In genomic region chr19:45717131-45717982, GRCh38 we compare ENCODE assay signal across 1 cellular context.
TF ChIP-seq lines count a peak whose summit lies in the region.

No MANE protein-coding gene starts in this region.

TF ChIP-seq in HepG2, 621 proteins besides CTCF, POLR2A, EP300 and RAD21 (continued from another document and continues in another):
- TF ChIP-seq, protein P1, sequence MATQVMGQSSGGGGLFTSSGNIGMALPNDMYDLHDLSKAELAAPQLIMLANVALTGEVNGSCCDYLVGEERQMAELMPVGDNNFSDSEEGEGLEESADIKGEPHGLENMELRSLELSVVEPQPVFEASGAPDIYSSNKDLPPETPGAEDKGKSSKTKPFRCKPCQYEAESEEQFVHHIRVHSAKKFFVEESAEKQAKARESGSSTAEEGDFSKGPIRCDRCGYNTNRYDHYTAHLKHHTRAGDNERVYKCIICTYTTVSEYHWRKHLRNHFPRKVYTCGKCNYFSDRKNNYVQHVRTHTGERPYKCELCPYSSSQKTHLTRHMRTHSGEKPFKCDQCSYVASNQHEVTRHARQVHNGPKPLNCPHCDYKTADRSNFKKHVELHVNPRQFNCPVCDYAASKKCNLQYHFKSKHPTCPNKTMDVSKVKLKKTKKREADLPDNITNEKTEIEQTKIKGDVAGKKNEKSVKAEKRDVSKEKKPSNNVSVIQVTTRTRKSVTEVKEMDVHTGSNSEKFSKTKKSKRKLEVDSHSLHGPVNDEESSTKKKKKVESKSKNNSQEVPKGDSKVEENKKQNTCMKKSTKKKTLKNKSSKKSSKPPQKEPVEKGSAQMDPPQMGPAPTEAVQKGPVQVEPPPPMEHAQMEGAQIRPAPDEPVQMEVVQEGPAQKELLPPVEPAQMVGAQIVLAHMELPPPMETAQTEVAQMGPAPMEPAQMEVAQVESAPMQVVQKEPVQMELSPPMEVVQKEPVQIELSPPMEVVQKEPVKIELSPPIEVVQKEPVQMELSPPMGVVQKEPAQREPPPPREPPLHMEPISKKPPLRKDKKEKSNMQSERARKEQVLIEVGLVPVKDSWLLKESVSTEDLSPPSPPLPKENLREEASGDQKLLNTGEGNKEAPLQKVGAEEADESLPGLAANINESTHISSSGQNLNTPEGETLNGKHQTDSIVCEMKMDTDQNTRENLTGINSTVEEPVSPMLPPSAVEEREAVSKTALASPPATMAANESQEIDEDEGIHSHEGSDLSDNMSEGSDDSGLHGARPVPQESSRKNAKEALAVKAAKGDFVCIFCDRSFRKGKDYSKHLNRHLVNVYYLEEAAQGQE (IDR thresholded peaks at IDR 0.05; ENCODE audit: borderline replicate concordance in 1 of 2, low read depth in 1 of 2, low read length in 2 of 2), result no peak
- TF ChIP-seq SCMH1 (CRISPR knock-in tag; IDR thresholded peaks at IDR 0.05; ENCODE audit: borderline replicate concordance) (no peak), HMGXB3 (CRISPR knock-in tag; IDR thresholded peaks at IDR 0.05; ENCODE audit: borderline replicate concordance) (peak; percentile 99), PLRG1 (conservative IDR thresholded peaks at IDR 0.05) (no peak), MAFK (conservative IDR thresholded peaks at IDR 0.05 in 1 of 2, IDR thresholded peaks at IDR 0.05 in 1 of 2; ENCODE audit: low read length in 2 of 2) (no peak), CC2D1A (CRISPR knock-in tag; IDR thresholded peaks at IDR 0.05) (no peak), ZMAT5 (CRISPR knock-in tag; IDR thresholded peaks at IDR 0.05; ENCODE audit: borderline replicate concordance, low read depth) (no peak), CENPX (CRISPR knock-in tag; IDR thresholded peaks at IDR 0.05) (no peak), TIGD3 (CRISPR knock-in tag; IDR thresholded peaks at IDR 0.05; ENCODE audit: borderline replicate concordance) (no peak), SNAI1 (CRISPR knock-in tag; IDR thresholded peaks at IDR 0.05; ENCODE audit: borderline replicate concordance) (no peak), ZBTB20 (CRISPR knock-in tag; IDR thresholded peaks at IDR 0.05; ENCODE audit: borderline replicate concordance, low read depth) (peak; percentile 64; the same call in 1 of the 2 replicates), ZNF18 (CRISPR knock-in tag; IDR thresholded peaks at IDR 0.05; ENCODE audit: insufficient replicate concordance) (peak; percentile 58), TCF7L2 (IDR thresholded peaks at IDR 0.05; ENCODE audit: low read depth, low read length) (no peak), EHMT2 (IDR thresholded peaks at IDR 0.05; ENCODE audit: borderline replicate concordance, low read depth, low read length) (no peak), ZNF33A (CRISPR knock-in tag; IDR thresholded peaks at IDR 0.05; ENCODE audit: borderline replicate concordance) (no peak), PRDM15 (CRISPR knock-in tag; IDR thresholded peaks at IDR 0.05) (no peak), ONECUT2 (CRISPR knock-in tag; IDR thresholded peaks at IDR 0.05) (no peak), ZNF589 (CRISPR knock-in tag; conservative IDR thresholded peaks at IDR 0.05) (no peak), ZNF460 (CRISPR knock-in tag; IDR thresholded peaks at IDR 0.05; ENCODE audit: borderline replicate concordance) (no peak), CEBPG (CRISPR knock-in tag; IDR thresholded peaks at IDR 0.05) (peak; percentile 73), ZNF788 (CRISPR knock-in tag; IDR thresholded peaks at IDR 0.05; ENCODE audit: borderline replicate concordance) (peak; percentile 96; the same call in 1 of the 2 replicates), NFRKB (IDR thresholded peaks at IDR 0.05) (no peak), SMARCC2 (IDR thresholded peaks at IDR 0.05) (no peak), MEIS2 (CRISPR knock-in tag; IDR thresholded peaks at IDR 0.05) (peak; percentile 43; the same call in 1 of the 2 replicates), NCOA2 (CRISPR knock-in tag; IDR thresholded peaks at IDR 0.05) (peak; percentile 62; the same call in 1 of the 2 replicates), NBN (conservative IDR thresholded peaks at IDR 0.05) (no peak), NFIB (CRISPR knock-in tag; IDR thresholded peaks at IDR 0.05; ENCODE audit: borderline replicate concordance) (no peak)
- TF ChIP-seq, protein P2, sequence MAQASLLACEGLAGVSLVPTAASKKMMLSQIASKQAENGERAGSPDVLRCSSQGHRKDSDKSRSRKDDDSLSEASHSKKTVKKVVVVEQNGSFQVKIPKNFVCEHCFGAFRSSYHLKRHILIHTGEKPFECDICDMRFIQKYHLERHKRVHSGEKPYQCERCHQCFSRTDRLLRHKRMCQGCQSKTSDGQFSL (CRISPR knock-in tag; IDR thresholded peaks at IDR 0.05), result peak; percentile 69; the same call in 1 of the 2 replicates
- TF ChIP-seq, protein P3, sequence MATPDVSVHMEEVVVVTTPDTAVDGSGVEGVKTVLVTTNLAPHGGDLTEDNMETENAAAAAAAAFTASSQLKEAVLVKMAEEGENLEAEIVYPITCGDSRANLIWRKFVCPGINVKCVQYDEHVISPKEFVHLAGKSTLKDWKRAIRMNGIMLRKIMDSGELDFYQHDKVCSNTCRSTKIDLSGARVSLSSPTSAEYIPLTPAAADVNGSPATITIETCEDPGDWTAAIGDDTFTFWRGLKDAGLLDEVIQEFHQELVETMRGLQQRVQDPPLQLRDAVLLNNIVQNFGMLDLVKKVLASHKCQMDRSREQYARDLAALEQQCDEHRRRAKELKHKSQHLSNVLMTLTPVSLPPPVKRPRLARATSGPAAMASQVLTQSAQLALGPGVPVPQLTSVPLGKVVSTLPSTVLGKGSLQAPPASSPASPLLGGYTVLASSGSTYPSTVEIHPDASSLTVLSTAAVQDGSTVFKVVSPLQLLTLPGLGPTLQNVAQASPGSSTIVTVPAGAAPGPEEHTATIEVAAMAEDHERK (CRISPR knock-in tag; IDR thresholded peaks at IDR 0.05; ENCODE audit: low read depth), result 0 out of 2 replicates have a peak, but pooled peaks have one; percentile 21
- TF ChIP-seq, protein P4, sequence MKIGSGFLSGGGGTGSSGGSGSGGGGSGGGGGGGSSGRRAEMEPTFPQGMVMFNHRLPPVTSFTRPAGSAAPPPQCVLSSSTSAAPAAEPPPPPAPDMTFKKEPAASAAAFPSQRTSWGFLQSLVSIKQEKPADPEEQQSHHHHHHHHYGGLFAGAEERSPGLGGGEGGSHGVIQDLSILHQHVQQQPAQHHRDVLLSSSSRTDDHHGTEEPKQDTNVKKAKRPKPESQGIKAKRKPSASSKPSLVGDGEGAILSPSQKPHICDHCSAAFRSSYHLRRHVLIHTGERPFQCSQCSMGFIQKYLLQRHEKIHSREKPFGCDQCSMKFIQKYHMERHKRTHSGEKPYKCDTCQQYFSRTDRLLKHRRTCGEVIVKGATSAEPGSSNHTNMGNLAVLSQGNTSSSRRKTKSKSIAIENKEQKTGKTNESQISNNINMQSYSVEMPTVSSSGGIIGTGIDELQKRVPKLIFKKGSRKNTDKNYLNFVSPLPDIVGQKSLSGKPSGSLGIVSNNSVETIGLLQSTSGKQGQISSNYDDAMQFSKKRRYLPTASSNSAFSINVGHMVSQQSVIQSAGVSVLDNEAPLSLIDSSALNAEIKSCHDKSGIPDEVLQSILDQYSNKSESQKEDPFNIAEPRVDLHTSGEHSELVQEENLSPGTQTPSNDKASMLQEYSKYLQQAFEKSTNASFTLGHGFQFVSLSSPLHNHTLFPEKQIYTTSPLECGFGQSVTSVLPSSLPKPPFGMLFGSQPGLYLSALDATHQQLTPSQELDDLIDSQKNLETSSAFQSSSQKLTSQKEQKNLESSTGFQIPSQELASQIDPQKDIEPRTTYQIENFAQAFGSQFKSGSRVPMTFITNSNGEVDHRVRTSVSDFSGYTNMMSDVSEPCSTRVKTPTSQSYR (CRISPR knock-in tag; IDR thresholded peaks at IDR 0.05; ENCODE audit: borderline replicate concordance), result peak; percentile 59; the same call in 1 of the 2 replicates
- TF ChIP-seq, protein P5, sequence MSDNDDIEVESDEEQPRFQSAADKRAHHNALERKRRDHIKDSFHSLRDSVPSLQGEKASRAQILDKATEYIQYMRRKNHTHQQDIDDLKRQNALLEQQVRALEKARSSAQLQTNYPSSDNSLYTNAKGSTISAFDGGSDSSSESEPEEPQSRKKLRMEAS (IDR thresholded peaks at IDR 0.05), result peak; percentile 77
- TF ChIP-seq, protein P6, sequence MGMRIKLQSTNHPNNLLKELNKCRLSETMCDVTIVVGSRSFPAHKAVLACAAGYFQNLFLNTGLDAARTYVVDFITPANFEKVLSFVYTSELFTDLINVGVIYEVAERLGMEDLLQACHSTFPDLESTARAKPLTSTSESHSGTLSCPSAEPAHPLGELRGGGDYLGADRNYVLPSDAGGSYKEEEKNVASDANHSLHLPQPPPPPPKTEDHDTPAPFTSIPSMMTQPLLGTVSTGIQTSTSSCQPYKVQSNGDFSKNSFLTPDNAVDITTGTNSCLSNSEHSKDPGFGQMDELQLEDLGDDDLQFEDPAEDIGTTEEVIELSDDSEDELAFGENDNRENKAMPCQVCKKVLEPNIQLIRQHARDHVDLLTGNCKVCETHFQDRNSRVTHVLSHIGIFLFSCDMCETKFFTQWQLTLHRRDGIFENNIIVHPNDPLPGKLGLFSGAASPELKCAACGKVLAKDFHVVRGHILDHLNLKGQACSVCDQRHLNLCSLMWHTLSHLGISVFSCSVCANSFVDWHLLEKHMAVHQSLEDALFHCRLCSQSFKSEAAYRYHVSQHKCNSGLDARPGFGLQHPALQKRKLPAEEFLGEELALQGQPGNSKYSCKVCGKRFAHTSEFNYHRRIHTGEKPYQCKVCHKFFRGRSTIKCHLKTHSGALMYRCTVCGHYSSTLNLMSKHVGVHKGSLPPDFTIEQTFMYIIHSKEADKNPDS (CRISPR knock-in tag; IDR thresholded peaks at IDR 0.05), result no peak
